In the genomic region with DNA sequence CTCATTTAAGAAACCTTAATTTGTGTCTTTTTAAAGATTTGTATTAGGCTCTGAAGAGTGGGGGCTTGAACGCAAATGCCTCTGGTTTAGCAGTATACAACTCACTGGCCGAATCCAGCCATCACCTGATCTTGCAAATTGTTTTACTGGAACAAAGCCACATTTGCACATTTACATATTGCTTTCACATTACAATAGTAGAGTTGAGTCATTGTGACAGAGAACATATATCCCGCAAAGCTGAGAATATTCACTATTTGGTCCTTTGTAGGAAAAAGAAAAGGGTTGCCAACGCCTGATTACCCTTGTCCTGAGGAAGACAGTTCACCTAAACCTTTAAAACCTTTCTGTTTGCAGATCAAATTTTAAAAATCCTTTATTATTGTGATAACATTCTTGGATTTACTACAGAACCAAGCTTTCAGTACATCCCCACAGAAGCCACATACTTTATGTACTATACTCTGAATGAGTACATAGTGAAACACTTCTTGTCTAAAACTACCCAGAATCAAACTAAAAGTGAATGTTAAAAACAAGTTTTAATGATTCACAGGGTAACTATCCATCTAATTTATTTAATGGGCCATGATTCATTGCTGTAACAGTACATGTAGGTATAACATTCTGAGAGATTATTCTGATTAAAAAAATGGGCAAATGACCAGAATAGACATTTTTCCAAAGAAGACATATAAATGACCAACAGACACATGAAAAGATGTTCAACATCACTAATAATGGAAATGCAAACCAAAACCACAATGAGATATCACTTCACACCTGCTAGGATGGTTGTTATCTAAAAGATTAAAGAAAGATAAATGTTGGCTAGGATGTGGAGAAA, we compare ENCODE assay signal across 12 cellular contexts.
DNase-seq lines count a peak whose midpoint lies in the region; ATAC-seq and TF ChIP-seq lines count a peak whose summit lies in the region.
"Had no signal": no experiment of that assay in that cellular context is flagged by ENCODE, and none has a peak within 500 bp of the region (broad histone marks: within the 10 kb centered on the region; RNA-seq: fewer than 3 reads in every experiment).

No MANE protein-coding gene starts in this region.

- TF ChIP-seq CTCF in GM13977 (IDR thresholded peaks at IDR 0.05; ENCODE audit: extremely low read depth, insufficient read depth, missing control alignments) (no peak), brain microvascular endothelial cell (IDR thresholded peaks at IDR 0.05; ENCODE audit: low read depth, low read length, missing control alignments) (no peak)

- ATAC-seq in GM21529 (IDR thresholded peaks at IDR 0.05; ENCODE audit: unreplicated experiment) (peak; percentile 78), HG03280 (IDR thresholded peaks at IDR 0.05; ENCODE audit: unreplicated experiment) (peak; percentile 90)

- DNase-seq in GM13977 (ENCODE audit: low spot score) = peak; percentile 29
- DNase-seq in brain microvascular endothelial cell = peak; percentile 56
- no peak for DNase-seq in head of caudate nucleus
- DNase-seq in stimulated activated CD4-positive, alpha-beta T cell treated with anti-CD3 and anti-CD28 coated beads, Interleukin-4, amount 100 ng/mL, for 1 hour = no peak
- DNase-seq in HuH-7.5 (ENCODE audit: low spot score) = no peak
- DNase-seq in activated naive CD4-positive, alpha-beta T cell treated with Interleukin-2 at 50 U/mL for 16 hours = no peak
- DNase-seq: adrenal gland, COR-L47, sigmoid colon had no signal

- no peak overlapping the region for H3K4me3 ChIP-seq in brain microvascular endothelial cell (ENCODE audit: low read depth, low read length)
- H3K4me3 ChIP-seq: adrenal gland, sigmoid colon, SK-N-MC had no signal

- H3K36me3 ChIP-seq in brain microvascular endothelial cell (replicated peaks) = no peaks in the 10 kb centered on the region
- H3K36me3 ChIP-seq: adrenal gland, sigmoid colon had no signal

- H3K27ac ChIP-seq in brain microvascular endothelial cell = peak overlapping the region; percentile 96
- H3K27ac ChIP-seq: adrenal gland, sigmoid colon, SK-N-MC had no signal

- no peaks in the 10 kb centered on the region for H3K27me3 ChIP-seq in brain microvascular endothelial cell (replicated peaks)
- H3K27me3 ChIP-seq: adrenal gland, sigmoid colon had no signal

- intact Hi-C loops in head of caudate nucleus (cut with DNase I) = no loop called here

- in situ Hi-C loops in GM13977 (cut with MboI; ENCODE audit: low pct_unique_long_range_greater_than_20kb, low sequenced_read_pairs, unreplicated experiment) (no loop called here), brain microvascular endothelial cell (cut with HindIII; ENCODE audit: low pct_ligation_motif_present, low sequenced_read_pairs) (no loop called here)

Comparison
In these comparisons a context has a peak if more than half of its experiments do, and no peak if none do; other contexts are left out.
1. DNase-seq: peak in GM13977 (single experiment) and brain microvascular endothelial cell (single experiment); none in head of caudate nucleus (0 of 42), stimulated activated CD4-positive, alpha-beta T cell treated with anti-CD3 and anti-CD28 coated beads, Interleukin-4, amount 100 ng/mL, for 1 hour (single experiment), HuH-7.5 (single experiment) and activated naive CD4-positive, alpha-beta T cell treated with Interleukin-2 at 50 U/mL for 16 hours (single experiment).